ENCODE assay signal across 27 cellular contexts in genomic region chr11:14623036-14623435, GRCh38. TPM values are rescaled to one million over a fixed set of nuclear protein-coding genes. Genes with fewer than 3 reads are reported as not detected.
DNase-seq lines count a peak whose midpoint lies in the region; ATAC-seq and TF ChIP-seq lines count a peak whose summit lies in the region.
"Had no signal": no experiment of that assay in that cellular context is flagged by ENCODE, and none has a peak within 500 bp of the region (broad histone marks: within the 10 kb centered on the region; RNA-seq: fewer than 3 reads in every experiment).

No MANE protein-coding gene starts in this region.

- RAD21 ChIA-PET in HCT116 (lab: Charles Lee; ENCODE audit: low non-redundant PET in 1 of 2, low total read pairs in 2 of 2, uncharacterized antibody in 2 of 2, unreplicated experiment in 2 of 2) = no interaction called here

- TF ChIP-seq CTCF in HCT116 (IDR thresholded peaks at IDR 0.05 in 2 of 3, conservative IDR thresholded peaks at IDR 0.05 in 1 of 3; ENCODE audit: borderline replicate concordance in 1 of 3, insufficient read depth in 1 of 3, low read depth in 2 of 3, low read length in 2 of 3) = 0 out of 6 replicates have a peak, but pooled peaks of 1 of the 3 experiments have one; percentile 4
- peak; percentile 40 for TF ChIP-seq CTCF in neural progenitor cell (IDR thresholded peaks at IDR 0.05)

- H3K9ac ChIP-seq in HCT116 (ENCODE audit: low read length) (no peak overlapping the region), neural progenitor cell (no peak overlapping the region)

- TF ChIP-seq POLR2A in HCT116 (IDR thresholded peaks at IDR 0.05; ENCODE audit: borderline replicate concordance, extremely low read depth, insufficient read depth, insufficient read length) = no peak

- H3K4me1 ChIP-seq in HCT116 (ENCODE audit: control insufficient read depth in 1 of 2, insufficient read depth in 2 of 2, low read length in 2 of 2) = no peaks in the 10 kb centered on the region
- no peaks in the 10 kb centered on the region for H3K4me1 ChIP-seq in neural progenitor cell
- H3K4me1 ChIP-seq: thyroid gland had no signal

- H3K9me3 Mint-ChIP-seq in activated CD4-positive, alpha-beta T cell treated with anti-CD3 and anti-CD28 coated beads for 36 hours (ENCODE audit: low read depth) = no peaks in the 10 kb centered on the region
- H3K9me3 Mint-ChIP-seq in activated CD4-positive, alpha-beta T cell treated with anti-CD3 and anti-CD28 coated beads, Interleukin-2, amount 10 ng/mL, durations not matched to agents 7 days and 5 days = peaks cover 19% of the 10 kb centered on the region
- H3K9me3 Mint-ChIP-seq in central memory CD8-positive, alpha-beta T cell = no peaks in the 10 kb centered on the region
- H3K9me3 Mint-ChIP-seq in neural progenitor cell = no peaks in the 10 kb centered on the region
- peaks cover 11% of the 10 kb centered on the region for H3K9me3 Mint-ChIP-seq in activated T-helper 1 cell treated with anti-CD3 and anti-CD28 coated beads, Interleukin-12 subunit alpha, Interleukin-12 subunit beta, Interleukin-2, Interleukin-4 antibody, amounts not matched to agents 30 ng/mL and 10 ng/mL and 1 ng/mL, durations not matched to agents 14 hours and 24 hours and 36 hours
- H3K9me3 Mint-ChIP-seq: activated T-helper 2 cell treated with anti-CD3 and anti-CD28 coated beads, Interferon-gamma antibody, Interleukin-2, Interleukin-4, amounts not matched to agents 10 μg/mL and 5 μg/mL and 100 μg/mL, durations not matched to agents 14 hours and 24 hours and 36 hours had no signal

- H3K79me2 ChIP-seq in HCT116 (ENCODE audit: insufficient read depth, low read length) (no peaks in the 10 kb centered on the region), neural progenitor cell (ENCODE audit: low read depth) (no peaks in the 10 kb centered on the region)

- H3K4me3 Mint-ChIP-seq in activated CD4-positive, alpha-beta T cell treated with anti-CD3 and anti-CD28 coated beads for 36 hours = no peak overlapping the region
- H3K4me3 Mint-ChIP-seq in activated CD4-positive, alpha-beta T cell treated with anti-CD3 and anti-CD28 coated beads, Interleukin-2, amount 10 ng/mL, durations not matched to agents 7 days and 5 days = no peak overlapping the region
- H3K4me3 Mint-ChIP-seq in central memory CD8-positive, alpha-beta T cell = no peak overlapping the region
- H3K4me3 Mint-ChIP-seq in neural progenitor cell = no peak overlapping the region
- no peak overlapping the region for H3K4me3 Mint-ChIP-seq in activated T-helper 1 cell treated with anti-CD3 and anti-CD28 coated beads, Interleukin-12 subunit alpha, Interleukin-12 subunit beta, Interleukin-2, Interleukin-4 antibody, amounts not matched to agents 30 ng/mL and 10 ng/mL and 1 ng/mL, durations not matched to agents 14 hours and 24 hours and 36 hours
- H3K4me3 Mint-ChIP-seq: activated CD8-positive, alpha-beta memory T cell treated with anti-CD3 and anti-CD28 coated beads, Interleukin-2, amount 10 ng/mL, durations not matched to agents 7 days and 5 days; activated naive CD8-positive, alpha-beta T cell treated with anti-CD3 and anti-CD28 coated beads, Interleukin-2, amount 50 U/mL, for 24 hours had no signal

- H3K27ac Mint-ChIP-seq in activated CD4-positive, alpha-beta T cell treated with anti-CD3 and anti-CD28 coated beads for 36 hours = peak overlapping the region; percentile 27
- H3K27ac Mint-ChIP-seq in activated CD4-positive, alpha-beta T cell treated with anti-CD3 and anti-CD28 coated beads, Interleukin-2, amount 10 ng/mL, durations not matched to agents 7 days and 5 days = no peak overlapping the region
- peak overlapping the region; percentile 41 for H3K27ac Mint-ChIP-seq in central memory CD8-positive, alpha-beta T cell (ENCODE audit: low read depth)
- H3K27ac Mint-ChIP-seq in neural progenitor cell = no peak overlapping the region
- no peak overlapping the region for H3K27ac Mint-ChIP-seq in activated T-helper 1 cell treated with anti-CD3 and anti-CD28 coated beads, Interleukin-12 subunit alpha, Interleukin-12 subunit beta, Interleukin-2, Interleukin-4 antibody, amounts not matched to agents 30 ng/mL and 10 ng/mL and 1 ng/mL, durations not matched to agents 14 hours and 24 hours and 36 hours
- H3K27ac Mint-ChIP-seq: activated CD8-positive, alpha-beta memory T cell treated with anti-CD3 and anti-CD28 coated beads, Interleukin-2, amount 10 ng/mL, durations not matched to agents 7 days and 5 days; activated naive CD8-positive, alpha-beta T cell treated with anti-CD3 and anti-CD28 coated beads, Interleukin-2, amount 50 U/mL, for 24 hours; activated T-helper 2 cell treated with anti-CD3 and anti-CD28 coated beads, Interferon-gamma antibody, Interleukin-2, Interleukin-4, amounts not matched to agents 10 μg/mL and 5 μg/mL and 100 μg/mL, durations not matched to agents 14 hours and 24 hours and 36 hours had no signal

- no peak overlapping the region for H2AFZ ChIP-seq in HCT116 (ENCODE audit: low read depth, low read length, poor library complexity, severe bottlenecking)
- no peak overlapping the region for H2AFZ ChIP-seq in neural progenitor cell (replicated peaks)

- H3K4me3 ChIP-seq in HCT116 (replicated peaks in 1 of 2; ENCODE audit: low read depth in 1 of 2, low read length in 2 of 2) = no peak overlapping the region
- no peak overlapping the region for H3K4me3 ChIP-seq in neural progenitor cell
- H3K4me3 ChIP-seq: gastroesophageal sphincter, spleen, thyroid gland had no signal

- H4K20me1 ChIP-seq in HCT116 (ENCODE audit: insufficient read depth) = no peaks in the 10 kb centered on the region
- no peaks in the 10 kb centered on the region for H4K20me1 ChIP-seq in neural progenitor cell (ENCODE audit: low read depth)

- no peak for ATAC-seq in activated CD4-positive, alpha-beta T cell treated with anti-CD3 and anti-CD28 coated beads for 36 hours
- ATAC-seq in HCT116 = no peak
- ATAC-seq in central memory CD8-positive, alpha-beta T cell (replicated peaks; ENCODE audit: extremely low read depth, poor library complexity, severe bottlenecking) = no peak
- ATAC-seq: activated CD4-positive, CD25-positive, alpha-beta regulatory T cell treated with anti-CD3 and anti-CD28 coated beads, Interleukin-2, amount 50 U/mL, for 24 hours; activated CD8-positive, alpha-beta memory T cell treated with anti-CD3 and anti-CD28 coated beads, Interleukin-2, amount 10 ng/mL, durations not matched to agents 7 days and 5 days; esophagus mucosa; gastroesophageal sphincter had no signal

- no TSS peak for BruUV-seq in HCT116 (replicated peaks; lab: Mats Ljungman, UMichigan)

- H3K36me3 Mint-ChIP-seq in activated CD4-positive, alpha-beta T cell treated with anti-CD3 and anti-CD28 coated beads for 36 hours (ENCODE audit: low read depth) = peaks cover 17% of the 10 kb centered on the region
- H3K36me3 Mint-ChIP-seq in activated CD4-positive, alpha-beta T cell treated with anti-CD3 and anti-CD28 coated beads, Interleukin-2, amount 10 ng/mL, durations not matched to agents 7 days and 5 days (ENCODE audit: low read depth) = peaks cover 66% of the 10 kb centered on the region
- peaks cover 3% of the 10 kb centered on the region for H3K36me3 Mint-ChIP-seq in central memory CD8-positive, alpha-beta T cell (ENCODE audit: insufficient read depth)
- peaks cover 2% of the 10 kb centered on the region for H3K36me3 Mint-ChIP-seq in neural progenitor cell
- H3K36me3 Mint-ChIP-seq in activated T-helper 1 cell treated with anti-CD3 and anti-CD28 coated beads, Interleukin-12 subunit alpha, Interleukin-12 subunit beta, Interleukin-2, Interleukin-4 antibody, amounts not matched to agents 30 ng/mL and 10 ng/mL and 1 ng/mL, durations not matched to agents 14 hours and 24 hours and 36 hours (ENCODE audit: low read depth) = peaks cover 52% of the 10 kb centered on the region

- H3K27ac ChIP-seq in HCT116 (ENCODE audit: low read depth, low read length) (no peak overlapping the region), neural progenitor cell (no peak overlapping the region)
- H3K27ac ChIP-seq: spleen, thyroid gland had no signal

- peak; percentile 18; the same call in 1 of the 2 replicates for TF ChIP-seq RAD21 in HCT116 (IDR thresholded peaks at IDR 0.05; ENCODE audit: low read depth)

- H3F3A ChIP-seq in neural progenitor cell (ENCODE audit: low read depth) = no peaks in the 10 kb centered on the region

- in situ Hi-C loops in G401 (cut with HindIII; ENCODE audit: low sequenced_read_pairs) = no loop called here

- DNase-seq in activated CD4-positive, alpha-beta T cell treated with anti-CD3 and anti-CD28 coated beads for 36 hours = no peak
- no peak for DNase-seq in activated CD4-positive, alpha-beta T cell treated with anti-CD3 and anti-CD28 coated beads, Interleukin-2, amount 10 ng/mL, durations not matched to agents 7 days and 5 days
- DNase-seq in HCT116 (ENCODE audit: low read depth, low spot score) = no peak
- no peak for DNase-seq in central memory CD8-positive, alpha-beta T cell (ENCODE audit: low spot score in 2 of 2)
- peak; percentile 12 for DNase-seq in neural progenitor cell (ENCODE audit: low spot score)
- DNase-seq in G401 (ENCODE audit: low spot score) = no peak
- no peak for DNase-seq in MV-4-11 (lab: John Stamatoyannopoulos, UW)
- no peak for DNase-seq in activated T-helper 1 cell treated with anti-CD3 and anti-CD28 coated beads, Interleukin-12 subunit alpha, Interleukin-12 subunit beta, Interleukin-2, Interleukin-4 antibody, amounts not matched to agents 30 ng/mL and 10 ng/mL and 1 ng/mL, durations not matched to agents 14 hours and 24 hours and 36 hours (ENCODE audit: low spot score)
- DNase-seq: activated CD8-positive, alpha-beta memory T cell treated with anti-CD3 and anti-CD28 coated beads, Interleukin-2, amount 10 ng/mL, durations not matched to agents 7 days and 5 days; activated naive CD8-positive, alpha-beta T cell treated with anti-CD3 and anti-CD28 coated beads, Interleukin-2, amount 50 U/mL, for 24 hours; COR-L47; DMS79; effector CD8-positive, alpha-beta T cell; GOT3; mammary epithelial cell; NCI-H1436; NCI-H2171; NCI-H526; spleen; stimulated activated CD4-positive, alpha-beta T cell treated with anti-CD3 and anti-CD28 coated beads, Interleukin-4, amount 100 ng/mL, for 24 hours; stimulated activated naive CD4-positive, alpha-beta T cell treated with Interleukin-2 at 50 U/mL for 16 hours; T1000; thyroid gland had no signal

- no peaks in the 10 kb centered on the region for H3K9me2 ChIP-seq in HCT116 (ENCODE audit: insufficient read depth)

- intact Hi-C loops in activated CD4-positive, alpha-beta T cell treated with anti-CD3 and anti-CD28 coated beads for 36 hours (cut with DNase I, micrococcal nuclease) = no loop called here
- intact Hi-C loops in HCT116 (cut with micrococcal nuclease) = no loop called here
- intact Hi-C loops in activated T-helper 1 cell treated with anti-CD3 and anti-CD28 coated beads, Interleukin-12 subunit alpha, Interleukin-12 subunit beta, Interleukin-2, Interleukin-4 antibody, amounts not matched to agents 30 ng/mL and 10 ng/mL and 1 ng/mL, durations not matched to agents 14 hours and 24 hours and 36 hours (cut with micrococcal nuclease) = loop anchor here (1.0 kb wide), 1 partner anchor 8 kb away; no protein-coding TSS in a partner anchor

- no peaks in the 10 kb centered on the region for H3K9me3 ChIP-seq in HCT116 (ENCODE audit: control insufficient read depth in 1 of 2, insufficient read depth in 1 of 2, low read depth in 1 of 2, low read length in 2 of 2)
- H3K9me3 ChIP-seq in neural progenitor cell (ENCODE audit: low read depth) = no peaks in the 10 kb centered on the region
- H3K9me3 ChIP-seq: gastroesophageal sphincter, spleen, thyroid gland had no signal

- H3K36me3 ChIP-seq in HCT116 (ENCODE audit: control insufficient read depth in 1 of 2, insufficient read depth in 2 of 2, low read length in 2 of 2) (no peaks in the 10 kb centered on the region), neural progenitor cell (no peaks in the 10 kb centered on the region)
- H3K36me3 ChIP-seq: gastroesophageal sphincter, spleen, thyroid gland had no signal

- H3K27me3 ChIP-seq in HCT116 (ENCODE audit: insufficient read depth, low read length) (no peaks in the 10 kb centered on the region), neural progenitor cell (no peaks in the 10 kb centered on the region)
- H3K27me3 ChIP-seq: gastroesophageal sphincter, spleen, thyroid gland had no signal

- peaks cover 48% of the 10 kb centered on the region for H3K4me1 Mint-ChIP-seq in activated CD4-positive, alpha-beta T cell treated with anti-CD3 and anti-CD28 coated beads for 36 hours
- H3K4me1 Mint-ChIP-seq in activated CD4-positive, alpha-beta T cell treated with anti-CD3 and anti-CD28 coated beads, Interleukin-2, amount 10 ng/mL, durations not matched to agents 7 days and 5 days = peaks cover 50% of the 10 kb centered on the region
- peaks cover 42% of the 10 kb centered on the region for H3K4me1 Mint-ChIP-seq in central memory CD8-positive, alpha-beta T cell
- H3K4me1 Mint-ChIP-seq in neural progenitor cell = no peaks in the 10 kb centered on the region
- H3K4me1 Mint-ChIP-seq in activated T-helper 1 cell treated with anti-CD3 and anti-CD28 coated beads, Interleukin-12 subunit alpha, Interleukin-12 subunit beta, Interleukin-2, Interleukin-4 antibody, amounts not matched to agents 30 ng/mL and 10 ng/mL and 1 ng/mL, durations not matched to agents 14 hours and 24 hours and 36 hours (ENCODE audit: low read depth) = peaks cover 68% of the 10 kb centered on the region

- H3K27me3 Mint-ChIP-seq in activated CD4-positive, alpha-beta T cell treated with anti-CD3 and anti-CD28 coated beads for 36 hours = no peaks in the 10 kb centered on the region
- no peaks in the 10 kb centered on the region for H3K27me3 Mint-ChIP-seq in activated CD4-positive, alpha-beta T cell treated with anti-CD3 and anti-CD28 coated beads, Interleukin-2, amount 10 ng/mL, durations not matched to agents 7 days and 5 days
- no peaks in the 10 kb centered on the region for H3K27me3 Mint-ChIP-seq in central memory CD8-positive, alpha-beta T cell
- H3K27me3 Mint-ChIP-seq in neural progenitor cell (ENCODE audit: insufficient read depth, low read depth) = no peaks in the 10 kb centered on the region
- no peaks in the 10 kb centered on the region for H3K27me3 Mint-ChIP-seq in activated T-helper 1 cell treated with anti-CD3 and anti-CD28 coated beads, Interleukin-12 subunit alpha, Interleukin-12 subunit beta, Interleukin-2, Interleukin-4 antibody, amounts not matched to agents 30 ng/mL and 10 ng/mL and 1 ng/mL, durations not matched to agents 14 hours and 24 hours and 36 hours (ENCODE audit: insufficient read depth)
- H3K27me3 Mint-ChIP-seq: activated CD8-positive, alpha-beta memory T cell treated with anti-CD3 and anti-CD28 coated beads, Interleukin-2, amount 10 ng/mL, durations not matched to agents 7 days and 5 days; activated naive CD8-positive, alpha-beta T cell treated with anti-CD3 and anti-CD28 coated beads, Interleukin-2, amount 50 U/mL, for 24 hours had no signal

- CTCF ChIA-PET in activated CD4-positive, alpha-beta T cell treated with anti-CD3 and anti-CD28 coated beads for 36 hours (lab: Charles Lee) = interaction anchor here (0.6 to 3.1 kb wide), 6 partner anchors 13 to 384 kb away, joined by 3 to 14 read pairs (median 3); no protein-coding TSS in a partner anchor
- CTCF ChIA-PET in activated CD4-positive, alpha-beta T cell treated with anti-CD3 and anti-CD28 coated beads, Interleukin-2, amount 10 ng/mL, durations not matched to agents 7 days and 5 days (lab: Charles Lee) = interaction anchor here (1.3 to 3.3 kb wide), 4 partner anchors 12 to 284 kb away, joined by 4 to 9 read pairs (median 7); no protein-coding TSS in a partner anchor
- CTCF ChIA-PET in HCT116 (lab: Charles Lee) = interaction anchor here (1.5 to 1.6 kb wide), 2 partner anchors 167 to 285 kb away, joined by 3 to 8 read pairs; no protein-coding TSS in a partner anchor

- H3K4me2 ChIP-seq in HCT116 (ENCODE audit: low read length) = no peak overlapping the region
- no peak overlapping the region for H3K4me2 ChIP-seq in neural progenitor cell

- POLR2A ChIA-PET in activated CD4-positive, alpha-beta T cell treated with anti-CD3 and anti-CD28 coated beads for 36 hours (lab: Charles Lee) = no interaction called here
- POLR2A ChIA-PET in activated CD4-positive, alpha-beta T cell treated with anti-CD3 and anti-CD28 coated beads, Interleukin-2, amount 10 ng/mL, durations not matched to agents 7 days and 5 days (lab: Charles Lee) = interaction anchor here (0.5 kb wide), 1 partner anchor 38 kb away, joined by 3 read pairs; no protein-coding TSS in a partner anchor
- POLR2A ChIA-PET in HCT116 (lab: Charles Lee) = no interaction called here

RNA-seq across cellular contexts. Expression of gene PDE3B, which starts 20.6 kb away (rescaled TPM):
- total RNA-seq in activated CD4-positive, alpha-beta T cell treated with anti-CD3 and anti-CD28 coated beads for 36 hours = 10 to 100 TPM; 24.7 to 25.8 TPM
- total RNA-seq in activated CD4-positive, alpha-beta T cell treated with anti-CD3 and anti-CD28 coated beads, Interleukin-2, amount 10 ng/mL, durations not matched to agents 7 days and 5 days = 100 to 1,000 TPM in 1 of 2 experiments, 10 to 100 TPM in 1; 96.6 to 101 TPM
- 6.7 TPM for total RNA-seq in HCT116 (2021; ENCODE audit: unreplicated experiment)
- 1.3 and 1.5 TPM in 2 replicates for polyA plus RNA-seq in HCT116 (2012)
- total RNA-seq in neural progenitor cell (ENCODE audit: low replicate concordance) = 14.3 and 15.9 TPM in 2 replicates
- 6.5 and 9.8 TPM in 2 replicates for total RNA-seq in G401 (2014; rRNA removed; shearing (Covaris generic))
- 62.8 and 64.0 TPM in 2 replicates for total RNA-seq in activated T-helper 1 cell treated with anti-CD3 and anti-CD28 coated beads, Interleukin-12 subunit alpha, Interleukin-12 subunit beta, Interleukin-2, Interleukin-4 antibody, amounts not matched to agents 30 ng/mL and 10 ng/mL and 1 ng/mL, durations not matched to agents 14 hours and 24 hours and 36 hours
- total RNA-seq: mammary epithelial cell had no signal

Comparison
In these comparisons a context has a peak if more than half of its experiments do, and no peak if none do; other contexts are left out.
1. H3K27ac Mint-ChIP-seq: peak in activated CD4-positive, alpha-beta T cell treated with anti-CD3 and anti-CD28 coated beads for 36 hours (single experiment) and central memory CD8-positive, alpha-beta T cell (single experiment); none in activated CD4-positive, alpha-beta T cell treated with anti-CD3 and anti-CD28 coated beads, Interleukin-2, amount 10 ng/mL, durations not matched to agents 7 days and 5 days (single experiment), neural progenitor cell (single experiment) and activated T-helper 1 cell treated with anti-CD3 and anti-CD28 coated beads, Interleukin-12 subunit alpha, Interleukin-12 subunit beta, Interleukin-2, Interleukin-4 antibody, amounts not matched to agents 30 ng/mL and 10 ng/mL and 1 ng/mL, durations not matched to agents 14 hours and 24 hours and 36 hours (single experiment).